19 cellular contexts compared by ENCODE assay signal in the genomic region with DNA sequence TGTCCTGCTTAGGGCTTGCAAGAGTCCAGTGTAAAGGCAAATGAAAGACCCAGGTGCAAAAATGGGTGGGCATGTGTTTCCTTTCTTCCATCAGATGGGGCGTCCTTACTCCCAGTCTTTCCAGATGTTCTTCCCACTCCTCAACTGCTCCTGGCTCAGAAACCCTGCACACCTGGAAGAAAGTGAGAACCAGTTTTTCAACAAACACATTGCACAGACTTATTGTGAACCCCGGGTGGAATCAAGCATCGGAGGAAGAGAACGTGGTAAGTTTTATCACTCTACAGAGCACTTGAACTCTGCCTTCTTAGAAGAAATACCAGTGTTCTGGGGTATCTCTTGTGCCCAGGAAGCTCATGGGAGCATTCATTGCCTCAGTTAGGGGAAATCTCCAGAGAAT.
"Had no signal": no experiment of that assay in that cellular context is flagged by ENCODE, and none has a peak within 500 bp of the region (broad histone marks: within the 10 kb centered on the region; RNA-seq: fewer than 3 reads in every experiment).

No MANE protein-coding gene starts in this region.

- H2AFZ ChIP-seq: hepatocyte had no signal

- FAIRE-seq: islet of Langerhans, small intestine had no signal

- H3K36me3 ChIP-seq: brain microvascular endothelial cell, right atrium auricular region, tibial artery had no signal

- DNase-seq: activated CD4-positive, alpha-beta T cell treated with anti-CD3 and anti-CD28 coated beads, Interleukin-2, amount 10 ng/mL, durations not matched to agents 7 days and 5 days; activated CD8-positive, alpha-beta memory T cell treated with anti-CD3 and anti-CD28 coated beads, Interleukin-2, amount 50 U/mL, for 4 hours; activated naive CD4-positive, alpha-beta T cell treated with anti-CD3 and anti-CD28 coated beads, Interleukin-2, amount 10 ng/mL, durations not matched to agents 7 days and 5 days; activated naive CD8-positive, alpha-beta T cell treated with anti-CD3 and anti-CD28 coated beads, Interleukin-2, amount 50 U/mL, for 24 hours; activated T-cell treated with anti-CD3 and anti-CD28 coated beads, Interleukin-2, amount 50 U/mL, for 4 hours; aorta; brain microvascular endothelial cell; midbrain; nephron progenitor cell; occipital lobe; small intestine; stimulated activated CD4-positive, alpha-beta T cell treated with anti-CD3 and anti-CD28 coated beads, Interleukin-4, amount 100 ng/mL, for 24 hours; tibial artery had no signal

- H3K4me1 Mint-ChIP-seq: stimulated activated memory B cell treated with anti-CD40 and anti-IgM and Interleukin-4, amounts not matched to agents 10 μg/mL and 1 μg/mL and 100 μg/mL, for 72 hours had no signal

- H3K9me3 ChIP-seq: right atrium auricular region, tibial artery had no signal

- H3K9me3 Mint-ChIP-seq: activated CD4-positive, alpha-beta T cell treated with anti-CD3 and anti-CD28 coated beads, Interleukin-2, amount 10 ng/mL, durations not matched to agents 7 days and 5 days; activated naive CD4-positive, alpha-beta T cell treated with anti-CD3 and anti-CD28 coated beads, Interleukin-2, amount 10 ng/mL, durations not matched to agents 7 days and 5 days; activated naive CD8-positive, alpha-beta T cell treated with anti-CD3 and anti-CD28 coated beads, Interleukin-2, amount 50 U/mL, for 24 hours; activated T-cell treated with anti-CD3 and anti-CD28 coated beads, Interleukin-2, amount 50 U/mL, for 4 hours; nephron progenitor cell; stimulated activated memory B cell treated with anti-CD40 and anti-IgM and Interleukin-4, amounts not matched to agents 10 μg/mL and 1 μg/mL and 100 μg/mL, for 72 hours had no signal

- H3K4me2 ChIP-seq: hepatocyte had no signal

- H3K27me3 ChIP-seq: brain microvascular endothelial cell, hepatocyte, right atrium auricular region, tibial artery had no signal

- H3K36me3 Mint-ChIP-seq: activated naive CD4-positive, alpha-beta T cell treated with anti-CD3 and anti-CD28 coated beads, Interleukin-2, amount 10 ng/mL, durations not matched to agents 7 days and 5 days; stimulated activated memory B cell treated with anti-CD40 and anti-IgM and Interleukin-4, amounts not matched to agents 10 μg/mL and 1 μg/mL and 100 μg/mL, for 72 hours had no signal

- H3K4me3 ChIP-seq: coronary artery, hepatocyte, lung, right atrium auricular region, tibial artery had no signal

- ATAC-seq: activated naive CD8-positive, alpha-beta T cell treated with anti-CD3 and anti-CD28 coated beads, Interleukin-2, amount 50 U/mL, for 24 hours; activated T-cell treated with anti-CD3 and anti-CD28 coated beads, Interleukin-2, amount 50 U/mL, for 4 hours; stimulated activated memory B cell treated with anti-CD40 and anti-IgM and Interleukin-4, amounts not matched to agents 10 μg/mL and 1 μg/mL and 100 μg/mL, for 72 hours had no signal

- H3K27ac Mint-ChIP-seq: activated CD4-positive, alpha-beta T cell treated with anti-CD3 and anti-CD28 coated beads, Interleukin-2, amount 10 ng/mL, durations not matched to agents 7 days and 5 days; activated naive CD4-positive, alpha-beta T cell treated with anti-CD3 and anti-CD28 coated beads, Interleukin-2, amount 10 ng/mL, durations not matched to agents 7 days and 5 days; activated naive CD8-positive, alpha-beta T cell treated with anti-CD3 and anti-CD28 coated beads, Interleukin-2, amount 50 U/mL, for 24 hours; nephron progenitor cell; stimulated activated memory B cell treated with anti-CD40 and anti-IgM and Interleukin-4, amounts not matched to agents 10 μg/mL and 1 μg/mL and 100 μg/mL, for 72 hours had no signal

- H3K27ac ChIP-seq: brain microvascular endothelial cell, hepatocyte, right atrium auricular region, tibial artery had no signal

- H3K4me3 Mint-ChIP-seq: activated CD4-positive, alpha-beta T cell treated with anti-CD3 and anti-CD28 coated beads, Interleukin-2, amount 10 ng/mL, durations not matched to agents 7 days and 5 days; activated naive CD4-positive, alpha-beta T cell treated with anti-CD3 and anti-CD28 coated beads, Interleukin-2, amount 10 ng/mL, durations not matched to agents 7 days and 5 days; activated naive CD8-positive, alpha-beta T cell treated with anti-CD3 and anti-CD28 coated beads, Interleukin-2, amount 50 U/mL, for 24 hours; activated T-cell treated with anti-CD3 and anti-CD28 coated beads, Interleukin-2, amount 50 U/mL, for 4 hours; nephron progenitor cell; stimulated activated memory B cell treated with anti-CD40 and anti-IgM and Interleukin-4, amounts not matched to agents 10 μg/mL and 1 μg/mL and 100 μg/mL, for 72 hours had no signal
